Comparison of ENCODE assay signal across 17 cellular contexts in genomic region chr10:130174343-130174742, GRCh38. TPM values are rescaled to one million over a fixed set of nuclear protein-coding genes. Genes with fewer than 3 reads are reported as not detected.
DNase-seq lines count a peak whose midpoint lies in the region; ATAC-seq and TF ChIP-seq lines count a peak whose summit lies in the region.
"Had no signal": no experiment of that assay in that cellular context is flagged by ENCODE, and none has a peak within 500 bp of the region (broad histone marks: within the 10 kb centered on the region; RNA-seq: fewer than 3 reads in every experiment).

No MANE protein-coding gene starts in this region.

- TF ChIP-seq CTCF in DND-41 (IDR thresholded peaks at IDR 0.05; ENCODE audit: borderline replicate concordance, extremely low read depth, low read length, poor library complexity, severe bottlenecking) = no peak
- no peak for TF ChIP-seq CTCF in fibroblast of the aortic adventitia (IDR thresholded peaks at IDR 0.05; ENCODE audit: insufficient read depth, low read length)
- no peak for TF ChIP-seq CTCF in mesothelial cell of epicardium (IDR thresholded peaks at IDR 0.05; ENCODE audit: unreplicated experiment)

- no peak overlapping the region for H3K27ac Mint-ChIP-seq in T-helper 2 cell treated with Interferon-gamma antibody and Interleukin-4, amounts not matched to agents 5 μg/mL and 100 μg/mL, for 36 hours
- no peak overlapping the region for H3K27ac Mint-ChIP-seq in mesothelial cell of epicardium
- H3K27ac Mint-ChIP-seq: HFFc6 had no signal

- H3K27me3 ChIP-seq in BLaER1 = no peaks in the 10 kb centered on the region
- no peaks in the 10 kb centered on the region for H3K27me3 ChIP-seq in DND-41 (ENCODE audit: insufficient read depth, low read length, poor library complexity)
- H3K27me3 ChIP-seq: SJCRH30 had no signal

- H2AFZ ChIP-seq in DND-41 (ENCODE audit: low read depth, low read length) = no peak overlapping the region
- H2AFZ ChIP-seq: PC-9 had no signal

- H3K4me3 ChIP-seq in BLaER1 (no peak overlapping the region), DND-41 (ENCODE audit: low read depth in 1 of 2, low read length in 2 of 2) (no peak overlapping the region), fibroblast of the aortic adventitia (ENCODE audit: low read depth, low read length) (no peak overlapping the region)
- H3K4me3 ChIP-seq: PC-9, SJCRH30 had no signal

- H3K9ac ChIP-seq in BLaER1 = no peak overlapping the region
- H3K9ac ChIP-seq in DND-41 (ENCODE audit: low read depth, low read length) = no peak overlapping the region

- H3K4me1 ChIP-seq in BLaER1 (peaks cover 46% of the 10 kb centered on the region), DND-41 (ENCODE audit: insufficient read depth, low read length) (peaks cover 43% of the 10 kb centered on the region)
- H3K4me1 ChIP-seq: Caco-2, SJCRH30 had no signal

- H3K9me3 ChIP-seq in BLaER1 (no peaks in the 10 kb centered on the region), DND-41 (ENCODE audit: insufficient read depth, low read length, severe bottlenecking) (no peaks in the 10 kb centered on the region)
- H3K9me3 ChIP-seq: Caco-2, SJCRH30 had no signal

- H3K36me3 ChIP-seq in BLaER1 (peaks cover 79% of the 10 kb centered on the region), DND-41 (ENCODE audit: insufficient read depth, low read length) (peaks cover 68% of the 10 kb centered on the region)

- peak overlapping the region; percentile 40 for H3K4me2 ChIP-seq in BLaER1
- H3K4me2 ChIP-seq in DND-41 (ENCODE audit: insufficient read depth, low read length) = no peak overlapping the region
- H3K4me2 ChIP-seq: PC-9 had no signal

- peaks cover 50% of the 10 kb centered on the region for H3K36me3 Mint-ChIP-seq in T-helper 2 cell treated with Interferon-gamma antibody and Interleukin-4, amounts not matched to agents 5 μg/mL and 100 μg/mL, for 36 hours (ENCODE audit: low read depth)
- H3K36me3 Mint-ChIP-seq in mesothelial cell of epicardium = peaks cover 24% of the 10 kb centered on the region

- H4K20me1 ChIP-seq in BLaER1 = peaks cover 36% of the 10 kb centered on the region
- peaks cover 48% of the 10 kb centered on the region for H4K20me1 ChIP-seq in DND-41 (ENCODE audit: insufficient read depth, low read length)

- H3K27ac ChIP-seq in BLaER1 (no peak overlapping the region), DND-41 (ENCODE audit: low read length) (no peak overlapping the region)
- H3K27ac ChIP-seq: PC-9, SJCRH30 had no signal

- H3K4me3 Mint-ChIP-seq in T-helper 2 cell treated with Interferon-gamma antibody and Interleukin-4, amounts not matched to agents 5 μg/mL and 100 μg/mL, for 36 hours = peak overlapping the region; percentile 4
- H3K4me3 Mint-ChIP-seq in mesothelial cell of epicardium = no peak overlapping the region
- H3K4me3 Mint-ChIP-seq: CD14-positive monocyte, HFFc6 had no signal

- no peaks in the 10 kb centered on the region for H3K9me3 Mint-ChIP-seq in T-helper 2 cell treated with Interferon-gamma antibody and Interleukin-4, amounts not matched to agents 5 μg/mL and 100 μg/mL, for 36 hours
- H3K9me3 Mint-ChIP-seq in mesothelial cell of epicardium = no peaks in the 10 kb centered on the region
- H3K9me3 Mint-ChIP-seq: CD14-positive monocyte, HFFc6 had no signal

- ATAC-seq in DND-41 (ENCODE audit: insufficient read depth, low read depth) = peak; percentile 20; the same call in 1 of the 3 replicates

- H3K79me2 ChIP-seq in DND-41 (ENCODE audit: insufficient read depth, low read length) = peaks cover 2% of the 10 kb centered on the region; the same call in 1 of the 2 replicates

- H3K4me1 Mint-ChIP-seq in T-helper 2 cell treated with Interferon-gamma antibody and Interleukin-4, amounts not matched to agents 5 μg/mL and 100 μg/mL, for 36 hours (ENCODE audit: low read depth) = peaks cover 50% of the 10 kb centered on the region
- no peaks in the 10 kb centered on the region for H3K4me1 Mint-ChIP-seq in mesothelial cell of epicardium
- H3K4me1 Mint-ChIP-seq: CD14-positive monocyte had no signal

- H3K27me3 Mint-ChIP-seq in T-helper 2 cell treated with Interferon-gamma antibody and Interleukin-4, amounts not matched to agents 5 μg/mL and 100 μg/mL, for 36 hours (ENCODE audit: low read depth) = no peaks in the 10 kb centered on the region
- no peaks in the 10 kb centered on the region for H3K27me3 Mint-ChIP-seq in mesothelial cell of epicardium (ENCODE audit: low read depth)

- DNase-seq in DND-41 (peak; percentile 18), fibroblast of the aortic adventitia (ENCODE audit: low read depth) (peak; percentile 8), superior temporal gyrus (ENCODE audit: extremely low spot score) (no peak), mesothelial cell of epicardium (ENCODE audit: low spot score in 2 of 2, unreplicated experiment in 2 of 2) (no peak), medulla oblongata (ENCODE audit: extremely low spot score) (no peak)
- DNase-seq in T-helper 2 cell treated with Interferon-gamma antibody and Interleukin-4, amounts not matched to agents 5 μg/mL and 100 μg/mL, for 36 hours (ENCODE audit: low spot score) = no peak
- no peak for DNase-seq in effector CD4-positive, alpha-beta T cell
- DNase-seq: Caco-2, DMS153, EL, HFFc6, NCI-H1930, NCI-H69, PC-9, SJCRH30 had no signal

RNA-seq across cellular contexts. Expression of gene GLRX3, which starts 38.2 kb away (rescaled TPM):
- 114 and 124 TPM in 2 replicates for total RNA-seq in fibroblast of the aortic adventitia (ENCODE audit: low replicate concordance)
- total RNA-seq in mesothelial cell of epicardium = 70.0 to 76.8 TPM (median 74.6 TPM) in 3 replicates

Comparison
In these comparisons a context has a peak if more than half of its experiments do, and no peak if none do; other contexts are left out.
1. DNase-seq: peak in DND-41 (single experiment) and fibroblast of the aortic adventitia (single experiment); none in T-helper 2 cell treated with Interferon-gamma antibody and Interleukin-4, amounts not matched to agents 5 μg/mL and 100 μg/mL, for 36 hours (single experiment), superior temporal gyrus (single experiment), mesothelial cell of epicardium (0 of 2), medulla oblongata (single experiment) and effector CD4-positive, alpha-beta T cell (single experiment).